In the genomic region with DNA sequence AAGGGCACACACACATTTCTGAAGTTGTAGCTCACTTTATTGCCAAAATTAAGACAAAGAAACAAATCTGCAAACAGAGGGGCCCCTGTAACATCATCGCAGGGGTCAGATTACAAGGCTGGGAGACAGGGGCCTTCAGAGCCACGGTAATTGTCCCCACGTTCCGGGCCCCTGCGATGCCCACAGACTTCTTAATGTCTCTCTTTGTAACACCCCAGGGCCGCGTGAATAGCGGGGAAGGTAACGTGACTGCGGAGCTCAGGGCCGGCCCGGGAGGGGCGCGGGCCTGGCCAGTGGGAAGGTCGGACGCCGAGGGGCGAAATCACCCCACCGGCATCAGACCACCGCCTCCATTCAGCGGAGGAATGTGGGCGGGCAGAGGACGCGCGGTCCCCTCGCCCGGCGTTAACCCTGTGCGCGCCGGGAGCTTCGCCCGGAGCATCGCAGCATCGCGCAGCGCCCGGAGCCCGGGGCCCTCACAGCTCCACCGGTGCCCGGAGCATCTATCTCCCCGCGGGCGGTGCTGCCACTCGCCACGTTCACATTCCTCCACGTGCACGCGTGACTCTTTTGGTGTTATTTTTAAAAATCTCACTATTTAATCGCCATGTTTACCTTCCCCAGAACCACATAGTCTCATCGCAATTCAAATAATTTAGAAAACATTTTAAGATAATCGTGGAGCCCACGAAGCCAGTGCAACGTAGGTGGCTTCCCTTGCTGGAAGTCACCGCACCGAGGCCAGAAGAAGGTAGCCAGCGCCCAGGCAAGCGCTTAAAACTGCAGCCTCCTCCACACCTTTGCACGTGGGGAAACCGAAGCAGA, we compare ENCODE assay signal across 1 cellular context.
TF ChIP-seq lines count a peak whose summit lies in the region.

No MANE protein-coding gene starts in this region.

TF ChIP-seq in WTC11, 78 proteins besides CTCF, POLR2A, EP300 and RAD21 (continued from another document):
- TF ChIP-seq, protein P1, sequence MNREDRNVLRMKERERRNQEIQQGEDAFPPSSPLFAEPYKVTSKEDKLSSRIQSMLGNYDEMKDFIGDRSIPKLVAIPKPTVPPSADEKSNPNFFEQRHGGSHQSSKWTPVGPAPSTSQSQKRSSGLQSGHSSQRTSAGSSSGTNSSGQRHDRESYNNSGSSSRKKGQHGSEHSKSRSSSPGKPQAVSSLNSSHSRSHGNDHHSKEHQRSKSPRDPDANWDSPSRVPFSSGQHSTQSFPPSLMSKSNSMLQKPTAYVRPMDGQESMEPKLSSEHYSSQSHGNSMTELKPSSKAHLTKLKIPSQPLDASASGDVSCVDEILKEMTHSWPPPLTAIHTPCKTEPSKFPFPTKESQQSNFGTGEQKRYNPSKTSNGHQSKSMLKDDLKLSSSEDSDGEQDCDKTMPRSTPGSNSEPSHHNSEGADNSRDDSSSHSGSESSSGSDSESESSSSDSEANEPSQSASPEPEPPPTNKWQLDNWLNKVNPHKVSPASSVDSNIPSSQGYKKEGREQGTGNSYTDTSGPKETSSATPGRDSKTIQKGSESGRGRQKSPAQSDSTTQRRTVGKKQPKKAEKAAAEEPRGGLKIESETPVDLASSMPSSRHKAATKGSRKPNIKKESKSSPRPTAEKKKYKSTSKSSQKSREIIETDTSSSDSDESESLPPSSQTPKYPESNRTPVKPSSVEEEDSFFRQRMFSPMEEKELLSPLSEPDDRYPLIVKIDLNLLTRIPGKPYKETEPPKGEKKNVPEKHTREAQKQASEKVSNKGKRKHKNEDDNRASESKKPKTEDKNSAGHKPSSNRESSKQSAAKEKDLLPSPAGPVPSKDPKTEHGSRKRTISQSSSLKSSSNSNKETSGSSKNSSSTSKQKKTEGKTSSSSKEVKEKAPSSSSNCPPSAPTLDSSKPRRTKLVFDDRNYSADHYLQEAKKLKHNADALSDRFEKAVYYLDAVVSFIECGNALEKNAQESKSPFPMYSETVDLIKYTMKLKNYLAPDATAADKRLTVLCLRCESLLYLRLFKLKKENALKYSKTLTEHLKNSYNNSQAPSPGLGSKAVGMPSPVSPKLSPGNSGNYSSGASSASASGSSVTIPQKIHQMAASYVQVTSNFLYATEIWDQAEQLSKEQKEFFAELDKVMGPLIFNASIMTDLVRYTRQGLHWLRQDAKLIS (CRISPR knock-in tag; IDR thresholded peaks at IDR 0.05; ENCODE audit: borderline replicate concordance) = no peak
- peak; percentile 74; the same call in 1 of the 2 replicates for TF ChIP-seq ZBTB21 (CRISPR knock-in tag; IDR thresholded peaks at IDR 0.05; ENCODE audit: borderline replicate concordance)
- TF ChIP-seq, protein P2, sequence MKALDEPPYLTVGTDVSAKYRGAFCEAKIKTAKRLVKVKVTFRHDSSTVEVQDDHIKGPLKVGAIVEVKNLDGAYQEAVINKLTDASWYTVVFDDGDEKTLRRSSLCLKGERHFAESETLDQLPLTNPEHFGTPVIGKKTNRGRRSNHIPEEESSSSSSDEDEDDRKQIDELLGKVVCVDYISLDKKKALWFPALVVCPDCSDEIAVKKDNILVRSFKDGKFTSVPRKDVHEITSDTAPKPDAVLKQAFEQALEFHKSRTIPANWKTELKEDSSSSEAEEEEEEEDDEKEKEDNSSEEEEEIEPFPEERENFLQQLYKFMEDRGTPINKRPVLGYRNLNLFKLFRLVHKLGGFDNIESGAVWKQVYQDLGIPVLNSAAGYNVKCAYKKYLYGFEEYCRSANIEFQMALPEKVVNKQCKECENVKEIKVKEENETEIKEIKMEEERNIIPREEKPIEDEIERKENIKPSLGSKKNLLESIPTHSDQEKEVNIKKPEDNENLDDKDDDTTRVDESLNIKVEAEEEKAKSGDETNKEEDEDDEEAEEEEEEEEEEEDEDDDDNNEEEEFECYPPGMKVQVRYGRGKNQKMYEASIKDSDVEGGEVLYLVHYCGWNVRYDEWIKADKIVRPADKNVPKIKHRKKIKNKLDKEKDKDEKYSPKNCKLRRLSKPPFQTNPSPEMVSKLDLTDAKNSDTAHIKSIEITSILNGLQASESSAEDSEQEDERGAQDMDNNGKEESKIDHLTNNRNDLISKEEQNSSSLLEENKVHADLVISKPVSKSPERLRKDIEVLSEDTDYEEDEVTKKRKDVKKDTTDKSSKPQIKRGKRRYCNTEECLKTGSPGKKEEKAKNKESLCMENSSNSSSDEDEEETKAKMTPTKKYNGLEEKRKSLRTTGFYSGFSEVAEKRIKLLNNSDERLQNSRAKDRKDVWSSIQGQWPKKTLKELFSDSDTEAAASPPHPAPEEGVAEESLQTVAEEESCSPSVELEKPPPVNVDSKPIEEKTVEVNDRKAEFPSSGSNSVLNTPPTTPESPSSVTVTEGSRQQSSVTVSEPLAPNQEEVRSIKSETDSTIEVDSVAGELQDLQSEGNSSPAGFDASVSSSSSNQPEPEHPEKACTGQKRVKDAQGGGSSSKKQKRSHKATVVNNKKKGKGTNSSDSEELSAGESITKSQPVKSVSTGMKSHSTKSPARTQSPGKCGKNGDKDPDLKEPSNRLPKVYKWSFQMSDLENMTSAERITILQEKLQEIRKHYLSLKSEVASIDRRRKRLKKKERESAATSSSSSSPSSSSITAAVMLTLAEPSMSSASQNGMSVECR (CRISPR knock-in tag; IDR thresholded peaks at IDR 0.05; ENCODE audit: borderline replicate concordance) = no peak
- 0 out of 2 replicates have a peak, but pooled peaks have one; percentile 28 for TF ChIP-seq TEAD4 (CRISPR knock-in tag; IDR thresholded peaks at IDR 0.05)
- TF ChIP-seq ZNF425 (CRISPR knock-in tag; conservative IDR thresholded peaks at IDR 0.05) = 0 out of 2 replicates have a peak, but pooled peaks have one; percentile 13
- no peak for TF ChIP-seq RORB (CRISPR knock-in tag; IDR thresholded peaks at IDR 0.05)
- TF ChIP-seq, protein P3, sequence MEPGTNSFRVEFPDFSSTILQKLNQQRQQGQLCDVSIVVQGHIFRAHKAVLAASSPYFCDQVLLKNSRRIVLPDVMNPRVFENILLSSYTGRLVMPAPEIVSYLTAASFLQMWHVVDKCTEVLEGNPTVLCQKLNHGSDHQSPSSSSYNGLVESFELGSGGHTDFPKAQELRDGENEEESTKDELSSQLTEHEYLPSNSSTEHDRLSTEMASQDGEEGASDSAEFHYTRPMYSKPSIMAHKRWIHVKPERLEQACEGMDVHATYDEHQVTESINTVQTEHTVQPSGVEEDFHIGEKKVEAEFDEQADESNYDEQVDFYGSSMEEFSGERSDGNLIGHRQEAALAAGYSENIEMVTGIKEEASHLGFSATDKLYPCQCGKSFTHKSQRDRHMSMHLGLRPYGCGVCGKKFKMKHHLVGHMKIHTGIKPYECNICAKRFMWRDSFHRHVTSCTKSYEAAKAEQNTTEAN (CRISPR knock-in tag; IDR thresholded peaks at IDR 0.05) = 0 out of 2 replicates have a peak, but pooled peaks have one; percentile 72
- TF ChIP-seq, protein P4, sequence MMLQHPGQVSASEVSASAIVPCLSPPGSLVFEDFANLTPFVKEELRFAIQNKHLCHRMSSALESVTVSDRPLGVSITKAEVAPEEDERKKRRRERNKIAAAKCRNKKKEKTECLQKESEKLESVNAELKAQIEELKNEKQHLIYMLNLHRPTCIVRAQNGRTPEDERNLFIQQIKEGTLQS (CRISPR knock-in tag; conservative IDR thresholded peaks at IDR 0.05) = no peak
- TF ChIP-seq MLX (CRISPR knock-in tag; IDR thresholded peaks at IDR 0.05) = no peak
